In the genomic region with DNA sequence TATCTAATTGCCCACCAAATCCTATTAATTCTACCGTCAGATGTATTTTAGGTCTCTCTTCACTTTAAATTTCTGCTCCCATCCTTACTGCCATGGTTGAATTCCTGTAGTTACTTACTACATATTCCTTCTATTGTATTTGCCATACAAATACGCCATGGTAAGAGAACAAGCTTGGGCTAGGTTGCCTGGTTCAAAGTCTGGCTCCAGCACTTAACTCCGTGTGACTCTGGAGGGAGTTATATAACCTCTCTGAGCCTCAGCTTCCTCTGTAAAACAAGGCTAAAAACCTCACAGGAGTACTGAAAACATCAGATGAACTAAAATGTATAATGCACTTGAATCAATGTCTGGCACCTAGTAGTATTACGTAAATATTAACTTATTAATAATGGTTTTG, we compare ENCODE assay signal across 7 cellular contexts.
"Had no signal": no experiment of that assay in that cellular context is flagged by ENCODE, and none has a peak within 500 bp of the region (broad histone marks: within the 10 kb centered on the region; RNA-seq: fewer than 3 reads in every experiment).

No MANE protein-coding gene starts in this region.

- H3K36me3 ChIP-seq: SJCRH30 had no signal

- H3K4me3 ChIP-seq: PC-9, SJCRH30, SK-N-MC had no signal

- H3K27me3 ChIP-seq: SJCRH30 had no signal

- H2AFZ ChIP-seq: PC-9 had no signal

- H3K27ac ChIP-seq: PC-9, RWPE1, SJCRH30, SK-N-MC had no signal

- DNase-seq: NCI-H1092, PC-9, SIG-M5 had no signal

- ATAC-seq: Right ventricle myocardium inferior had no signal
